13 cellular contexts compared by ENCODE assay signal in genomic region chr9:121298016-121298538, GRCh38. TPM values are rescaled to one million over a fixed set of nuclear protein-coding genes. Genes with fewer than 3 reads are reported as not detected.
DNase-seq lines count a peak whose midpoint lies in the region; ATAC-seq and TF ChIP-seq lines count a peak whose summit lies in the region.
"Had no signal": no experiment of that assay in that cellular context is flagged by ENCODE, and none has a peak within 500 bp of the region (broad histone marks: within the 10 kb centered on the region; RNA-seq: fewer than 3 reads in every experiment).

No MANE protein-coding gene starts in this region.

- H3K4me2 ChIP-seq in IMR-90 (ENCODE audit: low read depth, low read length), result no peak overlapping the region

- TF ChIP-seq CTCF in IMR-90 (conservative IDR thresholded peaks at IDR 0.05; ENCODE audit: low read depth, low read length) (no peak), dorsolateral prefrontal cortex (IDR thresholded peaks at IDR 0.05 in 54 of 56, conservative IDR thresholded peaks at IDR 0.05 in 2 of 56; ENCODE audit: low read depth in 1 of 56, partially characterized antibody in 56 of 56) (no peak), mesothelial cell of epicardium (IDR thresholded peaks at IDR 0.05; ENCODE audit: unreplicated experiment) (no peak), A673 (conservative IDR thresholded peaks at IDR 0.05; ENCODE audit: low read depth, low read length) (no peak)

- H3K4ac ChIP-seq in IMR-90 (ENCODE audit: low read depth, low read length), result no peak overlapping the region

- POLR2A ChIA-PET in IMR-90 (lab: Charles Lee; ENCODE audit: unreplicated experiment) (no interaction called here), A673 (lab: Charles Lee; ENCODE audit: low non-redundant PET) (no interaction called here)

- H3K9me1 ChIP-seq in IMR-90 (ENCODE audit: insufficient read depth, low read length), result peaks cover 30% of the 10 kb centered on the region; the same call in 1 of the 2 replicates

- no peak overlapping the region for H3K4me3 Mint-ChIP-seq in mesothelial cell of epicardium

- TF ChIP-seq POLR2A in IMR-90 (IDR thresholded peaks at IDR 0.05; ENCODE audit: low read depth, low read length), result no peak

- H2AK9ac ChIP-seq in IMR-90 (replicated peaks; ENCODE audit: low read depth, low read length, poor library complexity), result no peak overlapping the region

- H3K4me1 ChIP-seq in IMR-90 (ENCODE audit: control insufficient read depth, insufficient read depth, low read length) (peaks cover 15% of the 10 kb centered on the region; the same call in 1 of the 2 replicates), subcutaneous abdominal adipose tissue (ENCODE audit: control insufficient read depth in 5 of 5, insufficient read depth in 5 of 5, low read length in 5 of 5) (peaks cover 39 to 97% (median 94%) of the 10 kb centered on the region in 5 donors), A673 (ENCODE audit: insufficient read depth, low read length, poor library complexity, severe bottlenecking) (peaks cover 19% of the 10 kb centered on the region)

- H2BK20ac ChIP-seq in IMR-90 (ENCODE audit: low read depth, low read length), result no peak overlapping the region

- dilution Hi-C loops in IMR-90 (cut with HindIII; ENCODE audit: low sequenced_read_pairs, unreplicated experiment), result no loop called here

- no peak overlapping the region for H2AFZ ChIP-seq in IMR-90 (replicated peaks; ENCODE audit: low read length, poor library complexity)

- no peak overlapping the region for H4K8ac ChIP-seq in IMR-90 (ENCODE audit: low read depth in 2 of 2, low read length in 2 of 2)

- BruUV-seq in IMR-90 (replicated peaks; lab: Mats Ljungman, UMichigan) (no TSS peak), A673 (replicated peaks; lab: Mats Ljungman, UMichigan) (no TSS peak)

- H3K23ac ChIP-seq in IMR-90 (ENCODE audit: low read depth, low read length), result peak overlapping the region; percentile 8; the same call in 1 of the 2 replicates

- no peak overlapping the region for H3K56ac ChIP-seq in IMR-90 (ENCODE audit: extremely low read depth, insufficient read depth, low read length)

- H3K18ac ChIP-seq in IMR-90 (ENCODE audit: low read depth, low read length), result no peak overlapping the region

- no peak overlapping the region for H4K91ac ChIP-seq in IMR-90 (ENCODE audit: insufficient read depth, low read depth, low read length)

- no peak overlapping the region; the same call in 1 of the 2 replicates for H2AK5ac ChIP-seq in IMR-90 (ENCODE audit: low read depth, low read length)

- H3K4me1 Mint-ChIP-seq in mesothelial cell of epicardium, result peaks cover 23% of the 10 kb centered on the region

- 87% methylated on average over 3 of the region's 7 CpGs; no CpG with 5 or more reads in 1 of the 2 experiments for WGBS in IMR-90 (ENCODE audit: extremely low coverage in 2 of 2, insufficient read length in 1 of 2), 2 experiments

- no peaks in the 10 kb centered on the region for H3K36me3 Mint-ChIP-seq in mesothelial cell of epicardium

- DNase-seq in IMR-90, result no peak
- peak in 1 of 10 donors; percentile 26 for DNase-seq in dorsolateral prefrontal cortex
- no peak for DNase-seq in mesothelial cell of epicardium (ENCODE audit: low spot score in 2 of 2, unreplicated experiment in 2 of 2)
- DNase-seq in A673 (ENCODE audit: low spot score), result no peak
- DNase-seq in NCI-H1436 (lab: John Stamatoyannopoulos, UW), result no peak
- DNase-seq: activated CD4-positive, alpha-beta T cell treated with anti-CD3 and anti-CD28 coated beads, Interleukin-2, amount 10 ng/mL, durations not matched to agents 24 days and 14 days; activated naive CD4-positive, alpha-beta T cell; NCI-H1417 treated with DMSO at 0.1 percent for 48 hours; NCI-H748 treated with DMSO at 0.1 percent for 48 hours had no signal

- intact Hi-C loops in IMR-90 (cut with micrococcal nuclease), result no loop called here
- intact Hi-C loops in dorsolateral prefrontal cortex (cut with DNase I), result no loop called here
- intact Hi-C loops in A673 (cut with micrococcal nuclease; ENCODE audit: unreplicated experiment), result no loop called here

- H3K9me3 Mint-ChIP-seq in mesothelial cell of epicardium, result no peaks in the 10 kb centered on the region
- H3K9me3 Mint-ChIP-seq: activated CD4-positive, alpha-beta T cell treated with anti-CD3 and anti-CD28 coated beads, Interleukin-2, amount 10 ng/mL, durations not matched to agents 24 days and 14 days had no signal

- H3K27me3 Mint-ChIP-seq in mesothelial cell of epicardium (ENCODE audit: low read depth), result no peaks in the 10 kb centered on the region

- in situ Hi-C loops in IMR-90 (cut with MboI; ENCODE audit: low sequenced_read_pairs), result no loop called here

- H4K20me1 ChIP-seq in IMR-90 (ENCODE audit: insufficient read depth, low read length), result peaks cover 26% of the 10 kb centered on the region; the same call in 1 of the 2 replicates

- H3K79me1 ChIP-seq in IMR-90 (ENCODE audit: low read depth in 1 of 2, low read length in 2 of 2), result peaks cover 48 to 81% of the 10 kb centered on the region in 2 experiments

- H2BK5ac ChIP-seq in IMR-90 (ENCODE audit: low read depth, low read length, poor library complexity, severe bottlenecking), result no peak overlapping the region

- H3K9ac ChIP-seq in IMR-90 (ENCODE audit: low read depth, low read length), result no peak overlapping the region
- H3K9ac ChIP-seq in subcutaneous abdominal adipose tissue (ENCODE audit: low read length in 5 of 5), result peak overlapping the region in 3 of 5 donors; percentile 2 to 32 (median 30)

- H2BK15ac ChIP-seq in IMR-90 (ENCODE audit: low read depth, low read length), result no peak overlapping the region

- no peak overlapping the region for H2BK120ac ChIP-seq in IMR-90 (ENCODE audit: low read depth, low read length)

- H3K9me3 ChIP-seq in IMR-90 (ENCODE audit: control insufficient read depth, insufficient read depth, low read length) (no peaks in the 10 kb centered on the region), subcutaneous abdominal adipose tissue (ENCODE audit: control insufficient read depth in 5 of 5, low read length in 5 of 5) (no peaks in the 10 kb centered on the region), A673 (ENCODE audit: low read depth, low read length, poor library complexity, severe bottlenecking) (no peaks in the 10 kb centered on the region)

- H3K27ac Mint-ChIP-seq in mesothelial cell of epicardium, result peak overlapping the region; percentile 87
- H3K27ac Mint-ChIP-seq: activated CD4-positive, alpha-beta T cell treated with anti-CD3 and anti-CD28 coated beads, Interleukin-2, amount 10 ng/mL, durations not matched to agents 24 days and 14 days had no signal

- CTCF ChIA-PET in IMR-90 (lab: Yijun Ruan, JAX) (no interaction called here), A673 (lab: Charles Lee) (no interaction called here)

- ATAC-seq in IMR-90 (ENCODE audit: low read depth) (no peak), GM21619 (IDR thresholded peaks at IDR 0.05; ENCODE audit: unreplicated experiment) (no peak), GM21515 (IDR thresholded peaks at IDR 0.05; ENCODE audit: unreplicated experiment) (no peak)

- TF ChIP-seq RAD21 in IMR-90 (IDR thresholded peaks at IDR 0.05; ENCODE audit: low read length), result no peak

- no peak overlapping the region for H3K4me3 ChIP-seq in IMR-90 (ENCODE audit: insufficient read depth, low read depth, low read length)
- H3K4me3 ChIP-seq in dorsolateral prefrontal cortex, result peak overlapping the region in 1 of 59 donors; percentile 75
- H3K4me3 ChIP-seq in subcutaneous abdominal adipose tissue (ENCODE audit: low read depth in 1 of 5, low read length in 5 of 5), result peak overlapping the region in 1 of 5 donors; percentile 97
- H3K4me3 ChIP-seq in A673 (ENCODE audit: low read depth, low read length, poor library complexity, severe bottlenecking), result no peak overlapping the region
- H3K4me3 ChIP-seq: SK-N-MC had no signal

- H3K27me3 ChIP-seq in IMR-90 (ENCODE audit: control insufficient read depth, insufficient read depth, low read length) (no peaks in the 10 kb centered on the region), dorsolateral prefrontal cortex (no peaks in the 10 kb centered on the region), subcutaneous abdominal adipose tissue (ENCODE audit: control insufficient read depth in 5 of 5, insufficient read depth in 4 of 5, low read length in 5 of 5) (no peaks in the 10 kb centered on the region), A673 (replicated peaks; ENCODE audit: insufficient read depth, low read depth, low read length, poor library complexity) (no peaks in the 10 kb centered on the region)

- H3K14ac ChIP-seq in IMR-90 (replicated peaks; ENCODE audit: low read depth, low read length), result no peak overlapping the region

- H3K27ac ChIP-seq in IMR-90 (ENCODE audit: insufficient read depth, low read length) (no peak overlapping the region), dorsolateral prefrontal cortex (peak overlapping the region; percentile 77 to 100 (median 98)), subcutaneous abdominal adipose tissue (ENCODE audit: low read depth, low read length) (peak overlapping the region; percentile 98), A673 (ENCODE audit: low read depth, low read length, poor library complexity, severe bottlenecking) (no peak overlapping the region)
- H3K27ac ChIP-seq: SK-N-MC had no signal

- H3K36me3 ChIP-seq in IMR-90 (ENCODE audit: control insufficient read depth, insufficient read depth, low read length) (peaks cover 38% of the 10 kb centered on the region), subcutaneous abdominal adipose tissue (ENCODE audit: control insufficient read depth in 5 of 5, insufficient read depth in 5 of 5, low read length in 5 of 5) (peaks cover 0 to 16% (median 14%) of the 10 kb centered on the region in 5 donors), A673 (ENCODE audit: insufficient read depth, low read length, poor library complexity, severe bottlenecking) (no peaks in the 10 kb centered on the region)

- no peak overlapping the region for H4K5ac ChIP-seq in IMR-90 (ENCODE audit: low read depth, low read length)

TF ChIP-seq in IMR-90, 13 proteins besides CTCF, POLR2A, EP300 and RAD21 (continues in another document):
- no peak for TF ChIP-seq MAFK (IDR thresholded peaks at IDR 0.05; ENCODE audit: low read depth, low read length)
- TF ChIP-seq, protein P1, sequence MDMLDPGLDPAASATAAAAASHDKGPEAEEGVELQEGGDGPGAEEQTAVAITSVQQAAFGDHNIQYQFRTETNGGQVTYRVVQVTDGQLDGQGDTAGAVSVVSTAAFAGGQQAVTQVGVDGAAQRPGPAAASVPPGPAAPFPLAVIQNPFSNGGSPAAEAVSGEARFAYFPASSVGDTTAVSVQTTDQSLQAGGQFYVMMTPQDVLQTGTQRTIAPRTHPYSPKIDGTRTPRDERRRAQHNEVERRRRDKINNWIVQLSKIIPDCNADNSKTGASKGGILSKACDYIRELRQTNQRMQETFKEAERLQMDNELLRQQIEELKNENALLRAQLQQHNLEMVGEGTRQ (IDR thresholded peaks at IDR 0.05; ENCODE audit: low read depth, low read length), result no peak
- no peak for TF ChIP-seq NFE2L2 (IDR thresholded peaks at IDR 0.05; ENCODE audit: low read depth, low read length)
- TF ChIP-seq SMC3 (IDR thresholded peaks at IDR 0.05; ENCODE audit: low read depth, low read length), result no peak

RNA-seq across cellular contexts. Expression of gene GSN, which starts 30.1 kb away (rescaled TPM):
- total RNA-seq in IMR-90 (2012; rRNA removed) (461 and 547 TPM in 2 replicates), dorsolateral prefrontal cortex (100 to 1,000 TPM in 119 of 120 experiments, 10 to 100 TPM in 1; 88.2 to 740 (median 233) TPM), mesothelial cell of epicardium (106 to 114 TPM (median 109 TPM) in 3 replicates), A673 (2021) (28.4 and 43.7 TPM in 2 replicates)
- polyA plus RNA-seq in IMR-90 (2012; rRNA removed), result 482 and 495 TPM in 2 replicates
- polyA plus RNA-seq in IMR-90 (2012; cell fraction: cytosol; rRNA removed), result 396 and 740 TPM in 2 replicates
- polyA plus RNA-seq in IMR-90 (2012; cell fraction: nucleus; rRNA removed; ENCODE audit: low replicate concordance), result 382 and 609 TPM in 2 replicates

Comparison
In these comparisons a context has a peak if more than half of its experiments do, and no peak if none do; other contexts are left out.
1. H3K27ac ChIP-seq: peak in dorsolateral prefrontal cortex (59 of 59) and subcutaneous abdominal adipose tissue (single experiment); none in IMR-90 (single experiment) and A673 (single experiment).